ENCODE assay signal across 1 cellular context in genomic region chr11:72681226-72682153, GRCh38.
TF ChIP-seq lines count a peak whose summit lies in the region.

No MANE protein-coding gene starts in this region.

TF ChIP-seq in GM23338, 12 proteins besides CTCF, POLR2A, EP300 and RAD21 (continued from another document):
- no peak for TF ChIP-seq ZNF462 (CRISPR knock-in tag; IDR thresholded peaks at IDR 0.05)
